In the genomic region with DNA sequence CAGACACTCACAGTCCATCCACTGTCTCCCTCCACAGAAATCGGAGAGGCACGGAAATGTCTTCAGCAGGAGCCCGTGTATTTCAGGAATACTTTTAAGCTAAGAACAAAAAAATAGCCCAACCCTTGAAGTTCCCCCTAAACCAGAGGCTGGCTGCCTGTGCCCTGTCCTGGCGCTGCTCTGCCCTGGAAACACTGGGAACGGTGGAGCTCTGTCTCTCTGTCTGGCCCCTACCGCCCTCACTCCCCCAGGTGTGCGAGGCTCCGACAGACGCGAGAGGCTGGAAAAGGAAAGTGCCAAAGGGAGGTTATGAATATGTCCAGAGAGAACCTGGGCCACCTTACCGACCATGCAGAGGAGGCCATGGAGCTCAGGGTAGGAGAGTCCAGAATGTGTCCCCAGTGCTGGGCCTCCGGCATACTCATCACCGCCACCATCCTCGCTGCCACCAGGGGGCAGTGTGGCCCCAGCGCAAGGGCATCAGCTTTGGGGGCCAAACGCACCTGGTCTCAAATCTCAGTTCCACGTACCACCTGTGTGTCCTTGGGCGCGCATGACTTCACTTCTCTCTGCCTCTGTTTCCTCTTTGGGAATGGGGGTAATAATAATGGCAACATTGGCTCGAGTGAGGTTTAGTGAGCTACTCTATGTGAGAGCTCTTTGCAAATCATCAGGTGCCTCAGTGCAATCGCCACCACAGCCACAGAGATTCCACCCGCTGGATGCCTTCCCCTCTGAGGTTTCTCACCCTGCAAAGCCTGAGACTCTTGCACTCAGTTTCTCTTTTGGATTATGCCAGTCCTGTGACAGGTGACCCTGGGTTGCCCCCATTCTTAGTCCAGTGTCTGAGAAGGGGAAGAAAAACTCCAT, we compare ENCODE assay signal across 8 cellular contexts. TPM values are rescaled to one million over a fixed set of nuclear protein-coding genes. Genes with fewer than 3 reads are reported as not detected.
DNase-seq lines count a peak whose midpoint lies in the region; ATAC-seq and TF ChIP-seq lines count a peak whose summit lies in the region.

No MANE protein-coding gene starts in this region.

- WGBS in right lobe of liver (ENCODE audit: insufficient coverage, low coverage, low lambda C conversion rate, missing lambda C conversion rate) = 24% methylated on average over 17 of the region's 22 CpGs

- DNase-seq in NCI-H1417 (lab: John Stamatoyannopoulos, UW) = peak in 2 of 3 experiments; percentile 22 to 51
- no peak for DNase-seq in NCI-H1417 treated with DMSO at 0.1 percent for 48 hours (lab: John Stamatoyannopoulos, UW)
- peak; percentile 83 for DNase-seq in activated CD4-positive, CD25-positive, alpha-beta regulatory T cell treated with anti-CD3 and anti-CD28 coated beads, Interleukin-2, amount 50 U/mL, for 72 hours
- DNase-seq in central memory CD4-positive, alpha-beta T cell = peak; percentile 60
- DNase-seq in right lobe of liver = peak; percentile 76 to 77 (median 77)
- peak; percentile 66 for DNase-seq in stimulated activated CD8-positive, alpha-beta memory T cell treated with anti-CD3 and anti-CD28 coated beads, Interleukin-12 subunit alpha, Interleukin-12 subunit beta, amount 100 ng/mL, for 1 hour (ENCODE audit: low read depth)

- peak; percentile 90 for TF ChIP-seq RAD21 in Ishikawa (IDR thresholded peaks at IDR 0.05; ENCODE audit: low read depth)

- H3K27me3 ChIP-seq in right lobe of liver = no peaks in the 10 kb centered on the region

- no peaks in the 10 kb centered on the region for H3K4me1 ChIP-seq in right lobe of liver

- H3K9me3 ChIP-seq in right lobe of liver = no peaks in the 10 kb centered on the region

- ATAC-seq in right lobe of liver = peak; percentile 81
- no peak for ATAC-seq in GM21360 (IDR thresholded peaks at IDR 0.05; ENCODE audit: unreplicated experiment)

- H3K27ac ChIP-seq in right lobe of liver = no peak overlapping the region

- no peak for TF ChIP-seq POLR2A in right lobe of liver (IDR thresholded peaks at IDR 0.05)

- peak; percentile 89 to 98 (median 98) for TF ChIP-seq CTCF in right lobe of liver (IDR thresholded peaks at IDR 0.05)

- H3K4me3 ChIP-seq in right lobe of liver = no peak overlapping the region

- intact Hi-C loops in right lobe of liver (cut with DNase I) = loop anchor here (5.0 kb wide), 3 partner anchors 67 to 107 kb away; partner anchors contain the start of gene TPBGL (in 1 of the 2)

- H3K36me3 ChIP-seq in right lobe of liver = no peaks in the 10 kb centered on the region

- no peak for TF ChIP-seq EP300 in Ishikawa (IDR thresholded peaks at IDR 0.05; ENCODE audit: borderline replicate concordance)

TF ChIP-seq in Ishikawa, 13 proteins besides CTCF, POLR2A, EP300 and RAD21:
- TF ChIP-seq ZBTB7A (IDR thresholded peaks at IDR 0.05; ENCODE audit: low read depth) (no peak), CREB1 (IDR thresholded peaks at IDR 0.05; ENCODE audit: low read depth) (no peak), REST (IDR thresholded peaks at IDR 0.05; ENCODE audit: low read depth) (no peak), CEBPB (IDR thresholded peaks at IDR 0.05) (no peak), TAF1 (IDR thresholded peaks at IDR 0.05; ENCODE audit: low read depth) (no peak), TCF12 (IDR thresholded peaks at IDR 0.05; ENCODE audit: low read depth) (no peak), EGR1 (IDR thresholded peaks at IDR 0.05) (no peak), NFIC (IDR thresholded peaks at IDR 0.05) (no peak)
- TF ChIP-seq, protein P1, sequence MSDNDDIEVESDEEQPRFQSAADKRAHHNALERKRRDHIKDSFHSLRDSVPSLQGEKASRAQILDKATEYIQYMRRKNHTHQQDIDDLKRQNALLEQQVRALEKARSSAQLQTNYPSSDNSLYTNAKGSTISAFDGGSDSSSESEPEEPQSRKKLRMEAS (IDR thresholded peaks at IDR 0.05) = no peak

RNA-seq across cellular contexts. Expression of gene SLCO2B1, which starts 10.4 kb away (rescaled TPM):
- 100 to 1,000 TPM; 145 to 316 (median 199) TPM for total RNA-seq in right lobe of liver

RNA-seq across cellular contexts. Expression of gene OR2AT4, which starts 43.8 kb away (rescaled TPM):
- not detected for total RNA-seq in right lobe of liver
